2 cellular contexts compared by ENCODE assay signal in genomic region chr6:32149932-32150920, GRCh38.
TF ChIP-seq lines count a peak whose summit lies in the region.

No MANE protein-coding gene starts in this region.

TF ChIP-seq in H1, 55 proteins besides CTCF, POLR2A, EP300 and RAD21:
- peak; percentile 33 for TF ChIP-seq EZH2 (IDR thresholded peaks at IDR 0.05; ENCODE audit: low read depth, low read length, severe bottlenecking)
- TF ChIP-seq POLR2AphosphoS5 (IDR thresholded peaks at IDR 0.05; ENCODE audit: low read depth, low read length): no peak
- no peak for TF ChIP-seq SP4 (IDR thresholded peaks at IDR 0.05; ENCODE audit: low read length)
- no peak for TF ChIP-seq NRF1 (IDR thresholded peaks at IDR 0.05; ENCODE audit: low read depth, low read length)
- 0 out of 2 replicates have a peak, but pooled peaks have one; percentile 47 for TF ChIP-seq E2F6 (IDR thresholded peaks at IDR 0.05)
- peak; percentile 76 for TF ChIP-seq MAX (IDR thresholded peaks at IDR 0.05)
- no peak for TF ChIP-seq BCL11A (IDR thresholded peaks at IDR 0.05; ENCODE audit: low read depth in 2 of 2, low read length in 2 of 2)
- peak; percentile 29 for TF ChIP-seq ASH2L (IDR thresholded peaks at IDR 0.05; ENCODE audit: low read length)
- TF ChIP-seq KDM4A (IDR thresholded peaks at IDR 0.05; ENCODE audit: low read depth, low read length, severe bottlenecking): peak; percentile 69

TF ChIP-seq in SK-N-SH treated with all-trans-retinoic acid at 6 μM for 48 hours, 23 proteins besides CTCF, POLR2A, EP300 and RAD21:
- TF ChIP-seq TCF4 (CRISPR knock-in tag; IDR thresholded peaks at IDR 0.05; ENCODE audit: borderline replicate concordance) (no peak), PATZ1 (CRISPR knock-in tag; IDR thresholded peaks at IDR 0.05; ENCODE audit: borderline replicate concordance) (no peak), CSRNP3 (CRISPR knock-in tag; IDR thresholded peaks at IDR 0.05) (no peak), CREB5 (CRISPR knock-in tag; IDR thresholded peaks at IDR 0.05; ENCODE audit: low read depth) (no peak), POU6F1 (CRISPR knock-in tag; IDR thresholded peaks at IDR 0.05; ENCODE audit: borderline replicate concordance, low read depth) (no peak), ARNTL (CRISPR knock-in tag; IDR thresholded peaks at IDR 0.05; ENCODE audit: borderline replicate concordance, low read depth) (no peak), BACH2 (CRISPR knock-in tag; IDR thresholded peaks at IDR 0.05; ENCODE audit: borderline replicate concordance) (no peak), RARB (CRISPR knock-in tag; IDR thresholded peaks at IDR 0.05) (no peak)
